In the genomic region with DNA sequence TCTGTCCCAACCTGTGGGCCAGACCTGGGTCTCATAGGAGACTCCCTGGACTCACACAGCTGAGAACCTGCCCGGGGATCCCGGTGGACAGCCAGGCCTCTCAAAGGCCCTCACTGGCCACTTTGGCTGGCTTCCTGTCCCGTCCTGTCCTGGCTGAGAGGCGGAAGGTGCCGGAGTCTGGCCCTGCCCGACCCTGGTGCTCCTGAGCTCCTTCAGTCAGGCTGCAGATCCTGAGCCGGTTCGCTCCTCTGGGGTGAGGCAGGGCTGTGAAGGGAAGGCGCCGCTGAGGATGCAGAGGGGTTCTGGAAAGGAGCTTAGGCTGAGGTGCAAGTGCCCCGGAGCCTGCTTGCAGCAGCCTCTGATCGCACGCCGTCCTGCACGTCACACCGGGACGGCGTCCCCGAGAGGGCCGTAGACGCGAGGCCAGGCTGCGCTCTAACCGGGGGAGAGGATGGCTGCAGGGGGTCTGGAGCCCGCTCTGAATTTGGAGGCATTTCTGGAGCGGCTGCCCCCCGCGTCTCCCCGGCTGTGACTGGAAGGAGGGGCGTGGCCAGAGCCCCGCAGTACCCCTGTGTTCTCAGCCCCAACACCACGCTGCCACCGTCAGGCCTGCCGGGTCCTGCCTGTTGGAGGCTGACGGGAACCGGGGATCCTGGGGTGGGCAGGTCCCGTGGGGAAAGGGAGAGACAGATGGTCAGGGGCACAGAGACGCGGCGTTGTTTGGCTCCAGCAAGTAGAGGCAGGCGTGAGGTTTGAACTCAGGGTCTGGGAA, we compare ENCODE assay signal across 12 cellular contexts.
"Had no signal": no experiment of that assay in that cellular context is flagged by ENCODE, and none has a peak within 500 bp of the region (broad histone marks: within the 10 kb centered on the region; RNA-seq: fewer than 3 reads in every experiment).

No MANE protein-coding gene starts in this region.

- H3K9me3 Mint-ChIP-seq: activated CD4-positive, alpha-beta memory T cell treated with anti-CD3 and anti-CD28 coated beads, Interleukin-2, amount 10 ng/mL, durations not matched to agents 7 days and 5 days; mesothelial cell of epicardium had no signal

- H3K27ac Mint-ChIP-seq: activated CD4-positive, alpha-beta memory T cell treated with anti-CD3 and anti-CD28 coated beads, Interleukin-2, amount 10 ng/mL, durations not matched to agents 7 days and 5 days; activated CD4-positive, alpha-beta T cell treated with anti-CD3 and anti-CD28 coated beads for 36 hours; mesothelial cell of epicardium had no signal

- ATAC-seq: activated CD4-positive, alpha-beta T cell treated with anti-CD3 and anti-CD28 coated beads for 36 hours; gastrocnemius medialis; lower lobe of right lung had no signal

- H3K27me3 Mint-ChIP-seq: activated CD4-positive, alpha-beta memory T cell treated with anti-CD3 and anti-CD28 coated beads, Interleukin-2, amount 10 ng/mL, durations not matched to agents 7 days and 5 days; activated CD4-positive, alpha-beta T cell treated with anti-CD3 and anti-CD28 coated beads for 36 hours had no signal

- H3K4me3 Mint-ChIP-seq: activated CD4-positive, alpha-beta memory T cell treated with anti-CD3 and anti-CD28 coated beads, Interleukin-2, amount 10 ng/mL, durations not matched to agents 7 days and 5 days; activated CD4-positive, alpha-beta T cell treated with anti-CD3 and anti-CD28 coated beads for 36 hours; mesothelial cell of epicardium had no signal

- DNase-seq: activated CD4-positive, alpha-beta memory T cell treated with anti-CD3 and anti-CD28 coated beads, Interleukin-2, amount 10 ng/mL, durations not matched to agents 7 days and 5 days; activated CD4-positive, alpha-beta T cell treated with anti-CD3 and anti-CD28 coated beads for 36 hours; activated naive CD4-positive, alpha-beta T cell; gastrocnemius medialis; kidney glomerular epithelial cell; lower lobe of right lung; posterior cingulate gyrus; small intestine; SW 1271; T-helper 9 cell; transverse colon had no signal
